Comparison of ENCODE assay signal across 8 cellular contexts in genomic region chr5:23139338-23140171, GRCh38.
DNase-seq lines count a peak whose midpoint lies in the region; ATAC-seq, FAIRE-seq and TF ChIP-seq lines count a peak whose summit lies in the region.

No MANE protein-coding gene starts in this region.

- H3K36me3 Mint-ChIP-seq in GM23338 (ENCODE audit: low read depth), result peaks cover 3% of the 10 kb centered on the region; the same call in 1 of the 3 replicates

- ATAC-seq in GM23338 (peak; percentile 51), GM18498 (IDR thresholded peaks at IDR 0.05; ENCODE audit: unreplicated experiment) (no peak)

- H3K27me3 ChIP-seq in GM23338 (ENCODE audit: insufficient read depth) (no peaks in the 10 kb centered on the region), dorsolateral prefrontal cortex (no peaks in the 10 kb centered on the region), small intestine (ENCODE audit: control insufficient read depth in 2 of 2, insufficient read depth in 2 of 2, low read length in 2 of 2) (no peaks in the 10 kb centered on the region)

- no peak overlapping the region for H2AFZ ChIP-seq in GM23338

- H3K36me3 ChIP-seq in GM23338 (ENCODE audit: insufficient read depth) (no peaks in the 10 kb centered on the region), small intestine (ENCODE audit: control insufficient read depth in 2 of 2, insufficient read depth in 2 of 2, low read length in 2 of 2) (no peaks in the 10 kb centered on the region)

- no peaks in the 10 kb centered on the region for H3K4me1 Mint-ChIP-seq in GM23338

- H3K9me2 ChIP-seq in GM23338 (ENCODE audit: insufficient read depth), result no peaks in the 10 kb centered on the region; the same call in 1 of the 2 replicates

- no peak overlapping the region for H3K27ac ChIP-seq in GM23338 (ENCODE audit: low read depth)
- H3K27ac ChIP-seq in dorsolateral prefrontal cortex, result no peak overlapping the region
- no peak overlapping the region for H3K27ac ChIP-seq in small intestine (ENCODE audit: low read depth in 1 of 2, low read length in 1 of 2)

- FAIRE-seq in small intestine (lab: Jason Lieb, UNC), result no peak

- no peaks in the 10 kb centered on the region for H3F3A ChIP-seq in GM23338 (replicated peaks; ENCODE audit: low read depth)

- H3K4me2 ChIP-seq in GM23338, result no peak overlapping the region

- DNase-seq in Ammon's horn (ENCODE audit: low spot score), result peak; percentile 5
- DNase-seq in GM23338 (ENCODE audit: low spot score), result peak; percentile 73
- peak; percentile 30 to 69 for DNase-seq in NCI-H446 (lab: John Stamatoyannopoulos, UW)
- DNase-seq in dorsolateral prefrontal cortex, result no peak
- peak; percentile 16 for DNase-seq in small intestine
- DNase-seq in GOT3 (lab: John Stamatoyannopoulos, UW), result no peak
- DNase-seq in stimulated activated naive CD4-positive, alpha-beta T cell (lab: John Stamatoyannopoulos, UW), result no peak

- peaks cover 2% of the 10 kb centered on the region for H3K27me3 Mint-ChIP-seq in GM23338 (ENCODE audit: insufficient read depth, low read depth, poor library complexity)

- H3K4me3 ChIP-seq in GM23338 (no peak overlapping the region), dorsolateral prefrontal cortex (no peak overlapping the region), small intestine (ENCODE audit: low read depth in 1 of 2, low read length in 2 of 2) (no peak overlapping the region)

- H4K20me1 ChIP-seq in GM23338 (replicated peaks; ENCODE audit: insufficient read depth), result no peaks in the 10 kb centered on the region

- 2 to 7% (median 6%) methylated on average over 4 of the region's 4 CpGs for WGBS in small intestine, 3 donors

- intact Hi-C loops in dorsolateral prefrontal cortex (cut with DNase I), result no loop called here

- no peaks in the 10 kb centered on the region for H3K9me3 ChIP-seq in small intestine (ENCODE audit: control insufficient read depth, low read depth)

- TF ChIP-seq CTCF in GM23338 (conservative IDR thresholded peaks at IDR 0.05; ENCODE audit: low read depth in 2 of 2) (peak; percentile 65 to 67), dorsolateral prefrontal cortex (IDR thresholded peaks at IDR 0.05 in 54 of 56, conservative IDR thresholded peaks at IDR 0.05 in 2 of 56; ENCODE audit: low read depth in 1 of 56, partially characterized antibody in 56 of 56) (peak in 52 of 56 donors; percentile 29 to 66 (median 48))

- no peaks in the 10 kb centered on the region for H3K4me1 ChIP-seq in GM23338 (ENCODE audit: insufficient read depth)
- H3K4me1 ChIP-seq in small intestine (ENCODE audit: control insufficient read depth in 2 of 2, insufficient read depth in 1 of 2, low read depth in 1 of 2, low read length in 1 of 2), result no peaks in the 10 kb centered on the region

- H3K4me3 Mint-ChIP-seq in GM23338, result no peak overlapping the region

- peaks cover 9% of the 10 kb centered on the region; the same call in 2 of the 3 replicates for H3K9me3 Mint-ChIP-seq in GM23338

- H3K27ac Mint-ChIP-seq in GM23338, result no peak overlapping the region

- no peaks in the 10 kb centered on the region for H3K79me2 ChIP-seq in GM23338 (replicated peaks; ENCODE audit: insufficient read depth)

TF ChIP-seq in GM23338, 12 proteins besides CTCF, POLR2A, EP300 and RAD21 (continues in another document):
- TF ChIP-seq POLR2AphosphoS5 (IDR thresholded peaks at IDR 0.05; ENCODE audit: low read depth) (no peak), NANOG (IDR thresholded peaks at IDR 0.05; ENCODE audit: borderline replicate concordance) (no peak), EZH2phosphoT487 (IDR thresholded peaks at IDR 0.05; ENCODE audit: unreplicated experiment) (no peak), STAT1 (IDR thresholded peaks at IDR 0.05; ENCODE audit: unreplicated experiment) (no peak), ZNF114 (CRISPR knock-in tag; IDR thresholded peaks at IDR 0.05) (no peak), JUNB (IDR thresholded peaks at IDR 0.05; ENCODE audit: unreplicated experiment) (no peak), ZNF331 (CRISPR knock-in tag; IDR thresholded peaks at IDR 0.05; ENCODE audit: low read depth) (no peak), EZH2 (IDR thresholded peaks at IDR 0.05; ENCODE audit: low read depth, unreplicated experiment) (no peak)
- TF ChIP-seq, protein P1, sequence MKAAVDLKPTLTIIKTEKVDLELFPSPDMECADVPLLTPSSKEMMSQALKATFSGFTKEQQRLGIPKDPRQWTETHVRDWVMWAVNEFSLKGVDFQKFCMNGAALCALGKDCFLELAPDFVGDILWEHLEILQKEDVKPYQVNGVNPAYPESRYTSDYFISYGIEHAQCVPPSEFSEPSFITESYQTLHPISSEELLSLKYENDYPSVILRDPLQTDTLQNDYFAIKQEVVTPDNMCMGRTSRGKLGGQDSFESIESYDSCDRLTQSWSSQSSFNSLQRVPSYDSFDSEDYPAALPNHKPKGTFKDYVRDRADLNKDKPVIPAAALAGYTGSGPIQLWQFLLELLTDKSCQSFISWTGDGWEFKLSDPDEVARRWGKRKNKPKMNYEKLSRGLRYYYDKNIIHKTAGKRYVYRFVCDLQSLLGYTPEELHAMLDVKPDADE (IDR thresholded peaks at IDR 0.05), result no peak
- TF ChIP-seq, protein P2, sequence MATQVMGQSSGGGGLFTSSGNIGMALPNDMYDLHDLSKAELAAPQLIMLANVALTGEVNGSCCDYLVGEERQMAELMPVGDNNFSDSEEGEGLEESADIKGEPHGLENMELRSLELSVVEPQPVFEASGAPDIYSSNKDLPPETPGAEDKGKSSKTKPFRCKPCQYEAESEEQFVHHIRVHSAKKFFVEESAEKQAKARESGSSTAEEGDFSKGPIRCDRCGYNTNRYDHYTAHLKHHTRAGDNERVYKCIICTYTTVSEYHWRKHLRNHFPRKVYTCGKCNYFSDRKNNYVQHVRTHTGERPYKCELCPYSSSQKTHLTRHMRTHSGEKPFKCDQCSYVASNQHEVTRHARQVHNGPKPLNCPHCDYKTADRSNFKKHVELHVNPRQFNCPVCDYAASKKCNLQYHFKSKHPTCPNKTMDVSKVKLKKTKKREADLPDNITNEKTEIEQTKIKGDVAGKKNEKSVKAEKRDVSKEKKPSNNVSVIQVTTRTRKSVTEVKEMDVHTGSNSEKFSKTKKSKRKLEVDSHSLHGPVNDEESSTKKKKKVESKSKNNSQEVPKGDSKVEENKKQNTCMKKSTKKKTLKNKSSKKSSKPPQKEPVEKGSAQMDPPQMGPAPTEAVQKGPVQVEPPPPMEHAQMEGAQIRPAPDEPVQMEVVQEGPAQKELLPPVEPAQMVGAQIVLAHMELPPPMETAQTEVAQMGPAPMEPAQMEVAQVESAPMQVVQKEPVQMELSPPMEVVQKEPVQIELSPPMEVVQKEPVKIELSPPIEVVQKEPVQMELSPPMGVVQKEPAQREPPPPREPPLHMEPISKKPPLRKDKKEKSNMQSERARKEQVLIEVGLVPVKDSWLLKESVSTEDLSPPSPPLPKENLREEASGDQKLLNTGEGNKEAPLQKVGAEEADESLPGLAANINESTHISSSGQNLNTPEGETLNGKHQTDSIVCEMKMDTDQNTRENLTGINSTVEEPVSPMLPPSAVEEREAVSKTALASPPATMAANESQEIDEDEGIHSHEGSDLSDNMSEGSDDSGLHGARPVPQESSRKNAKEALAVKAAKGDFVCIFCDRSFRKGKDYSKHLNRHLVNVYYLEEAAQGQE (IDR thresholded peaks at IDR 0.05; ENCODE audit: unreplicated experiment), result no peak

Comparison
In these comparisons a context has a peak if more than half of its experiments do, and no peak if none do; other contexts are left out.
1. DNase-seq: peak in Ammon's horn (single experiment), GM23338 (single experiment), NCI-H446 (2 of 2) and small intestine (single experiment); none in dorsolateral prefrontal cortex (0 of 10), GOT3 (single experiment) and stimulated activated naive CD4-positive, alpha-beta T cell (0 of 6).